ENCODE assay signal across 22 cellular contexts in the genomic region with DNA sequence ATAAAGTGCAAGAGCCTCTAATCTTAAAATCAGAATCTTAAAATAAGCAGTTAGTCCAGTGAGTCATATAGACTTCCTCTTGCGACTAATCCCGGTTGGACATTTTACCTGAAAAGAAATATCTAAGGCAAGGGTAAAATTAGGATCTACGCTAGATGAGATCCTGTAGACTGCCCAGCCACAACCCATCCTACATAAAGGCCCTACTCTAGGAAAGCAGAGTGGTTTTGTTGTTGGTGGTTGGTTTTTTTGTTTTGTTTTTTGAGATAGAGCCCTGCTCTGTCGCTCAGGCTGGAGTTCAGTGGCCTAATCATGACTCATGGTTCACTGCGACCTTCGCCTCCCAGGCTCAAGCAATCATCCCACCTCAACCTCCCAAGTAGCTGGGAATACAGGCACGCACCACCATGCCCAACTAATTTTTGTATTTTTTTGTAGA. TPM values are rescaled to one million over a fixed set of nuclear protein-coding genes. Genes with fewer than 3 reads are reported as not detected.
DNase-seq lines count a peak whose midpoint lies in the region; ATAC-seq and TF ChIP-seq lines count a peak whose summit lies in the region.
"Had no signal": no experiment of that assay in that cellular context is flagged by ENCODE, and none has a peak within 500 bp of the region (broad histone marks: within the 10 kb centered on the region; RNA-seq: fewer than 3 reads in every experiment).

No MANE protein-coding gene starts in this region.

- DNase-seq in HT1080 (ENCODE audit: low read depth) (peak; percentile 26), adipocyte (ENCODE audit: low read depth) (peak; percentile 10), osteoblast (ENCODE audit: insufficient read length, low spot score, missing footprints) (peak; percentile 80)
- DNase-seq: activated CD4-positive, CD25-positive, alpha-beta regulatory T cell treated with anti-CD3 and anti-CD28 coated beads, Interleukin-2, amount 50 U/mL, for 72 hours; activated T-cell treated with anti-CD3 and anti-CD28 coated beads, Interleukin-2, amount 50 U/mL, for 4 hours; CD4-positive, alpha-beta memory T cell; effector CD8-positive, alpha-beta T cell; glutamatergic neuron; left colon; mesendoderm; naive B cell; NCI-H1417 treated with DMSO at 0.1 percent for 48 hours; NCI-H526; retina; stimulated activated CD4-positive, alpha-beta T cell treated with anti-CD3 and anti-CD28 coated beads, Interleukin-12 subunit alpha, Interleukin-12 subunit beta, amount 100 ng/mL, for 4 hours; T1000 had no signal

- peaks cover 51% of the 10 kb centered on the region for H4K20me1 ChIP-seq in osteoblast (ENCODE audit: insufficient read depth, low read length)

- no peaks in the 10 kb centered on the region for H3K9me3 ChIP-seq in adipocyte (ENCODE audit: control insufficient read depth, low read length)
- no peaks in the 10 kb centered on the region for H3K9me3 ChIP-seq in osteoblast (ENCODE audit: low read depth, low read length)
- H3K9me3 ChIP-seq: esophagus muscularis mucosa had no signal

- H3K9ac ChIP-seq in adipocyte (ENCODE audit: low read length) = no peak overlapping the region

- H3K4me1 ChIP-seq in adipocyte (ENCODE audit: control insufficient read depth, insufficient read depth, low read length) (peaks cover 4% of the 10 kb centered on the region), osteoblast (ENCODE audit: insufficient read depth, low read length) (peaks cover 5% of the 10 kb centered on the region)

- H3K36me3 ChIP-seq in adipocyte (ENCODE audit: control insufficient read depth, insufficient read depth, low read length, severe bottlenecking) = peaks cover 13% of the 10 kb centered on the region
- peaks cover 11% of the 10 kb centered on the region for H3K36me3 ChIP-seq in osteoblast (ENCODE audit: insufficient read depth, low read length)

- H3K27me3 ChIP-seq in adipocyte (replicated peaks; ENCODE audit: control insufficient read depth, insufficient read depth, low read length) (no peaks in the 10 kb centered on the region), osteoblast (ENCODE audit: insufficient read depth, low read length) (no peaks in the 10 kb centered on the region)
- H3K27me3 ChIP-seq: esophagus muscularis mucosa had no signal

- ATAC-seq in GM19324 (IDR thresholded peaks at IDR 0.05; ENCODE audit: low FRiP score, unreplicated experiment) (no peak), HG03457 (IDR thresholded peaks at IDR 0.05; ENCODE audit: unreplicated experiment) (no peak)
- ATAC-seq: activated T-cell treated with anti-CD3 and anti-CD28 coated beads, Interleukin-2, amount 50 U/mL, for 4 hours; GM12878; left colon had no signal

- TF ChIP-seq CTCF in osteoblast (IDR thresholded peaks at IDR 0.05; ENCODE audit: extremely low read depth, low read depth, low read length) = no peak

- no peak overlapping the region for H2AFZ ChIP-seq in osteoblast (ENCODE audit: low read length)

- H3K4me3 ChIP-seq in adipocyte (ENCODE audit: low read length) = no peak overlapping the region
- H3K4me3 ChIP-seq in osteoblast (ENCODE audit: insufficient read depth, low read length) = no peak overlapping the region
- H3K4me3 ChIP-seq: esophagus muscularis mucosa, GM12878 had no signal

- H3K27ac ChIP-seq in osteoblast (ENCODE audit: low read depth, low read length) = no peak overlapping the region
- H3K27ac ChIP-seq: esophagus muscularis mucosa, RWPE1 had no signal

- H3K4me2 ChIP-seq in osteoblast (ENCODE audit: insufficient read depth, low read length) = no peak overlapping the region

- peaks cover 91% of the 10 kb centered on the region for H3K79me2 ChIP-seq in osteoblast (ENCODE audit: insufficient read depth, low read length)

RNA-seq across cellular contexts. Expression of a gene that starts 6.9 kb away (rescaled TPM):
- 16.6 and 18.3 TPM in 2 replicates for total RNA-seq in HT1080 (2014; rRNA removed; shearing (Covaris generic))
- 12.1 and 15.3 TPM in 2 replicates for polyA plus RNA-seq in HT1080 (2015; cell fraction: cytosol; rRNA removed)
- 54.3 and 55.2 TPM in 2 replicates for polyA plus RNA-seq in HT1080 (2015; cell fraction: nucleus; rRNA removed)
- 68.4 and 81.3 TPM in 2 replicates for total RNA-seq in osteoblast

RNA-seq across cellular contexts. Expression of a gene that starts 41.0 kb away (rescaled TPM):
- not detected in 2 replicates for total RNA-seq in HT1080 (2014; rRNA removed; shearing (Covaris generic))
- 0.02 TPM in 1 of 2 replicates, not detected in the other for polyA plus RNA-seq in HT1080 (2015; cell fraction: cytosol; rRNA removed)
- polyA plus RNA-seq in HT1080 (2015; cell fraction: nucleus; rRNA removed) = not detected in 2 replicates
- total RNA-seq in osteoblast = under 0.01 TPM in 1 of 2 replicates, not detected in the other
- total RNA-seq: CD4-positive, alpha-beta memory T cell; GM12878; omental fat pad had no signal
- polyA plus RNA-seq: CD4-positive, alpha-beta memory T cell had no signal

RNA-seq across cellular contexts. Expression of a gene that starts 58.8 kb away (rescaled TPM):
- 2.6 and 5.5 TPM in 2 replicates for total RNA-seq in HT1080 (2014; rRNA removed; shearing (Covaris generic))
- polyA plus RNA-seq in HT1080 (2015; cell fraction: cytosol; rRNA removed) = 6.6 and 7.0 TPM in 2 replicates
- polyA plus RNA-seq in HT1080 (2015; cell fraction: nucleus; rRNA removed) = 5.4 and 6.7 TPM in 2 replicates
- 3.6 and 4.4 TPM in 2 replicates for total RNA-seq in osteoblast

RNA-seq across cellular contexts. Expression of a gene that starts 59.4 kb away (rescaled TPM):
- total RNA-seq in HT1080 (2014; rRNA removed; shearing (Covaris generic)) = not detected in 2 replicates
- polyA plus RNA-seq in HT1080 (2015; cell fraction: cytosol; rRNA removed) = 0.05 and 0.14 TPM in 2 replicates
- polyA plus RNA-seq in HT1080 (2015; cell fraction: nucleus; rRNA removed) = 0.06 and 0.42 TPM in 2 replicates
- 0.59 and 1.1 TPM in 2 replicates for total RNA-seq in osteoblast
- total RNA-seq: activated T-cell treated with anti-CD3 and anti-CD28 coated beads, Interleukin-2, amount 50 U/mL, for 4 hours; GM12878 had no signal
- polyA plus RNA-seq: CD4-positive, alpha-beta memory T cell had no signal

Comparison
In these comparisons a context has a peak if more than half of its experiments do, and no peak if none do; other contexts are left out.
1. DNase-seq: peak in every context shown above with its lines; median percentile 80 in osteoblast; 26 in HT1080; 10 in adipocyte.